ENCODE assay signal across 32 cellular contexts in genomic region chr16:830871-831570, GRCh38. TPM values are rescaled to one million over a fixed set of nuclear protein-coding genes. Genes with fewer than 3 reads are reported as not detected.
"Had no signal": no experiment of that assay in that cellular context is flagged by ENCODE, and none has a peak within 500 bp of the region (broad histone marks: within the 10 kb centered on the region; RNA-seq: fewer than 3 reads in every experiment).

No MANE protein-coding gene starts in this region.

- H3K27me3 ChIP-seq: right atrium auricular region, testis had no signal

- ATAC-seq: left lobe of liver; mucosa of descending colon; natural killer cell treated with Interleukin-12 subunit alpha and Interleukin-12 subunit beta and Interleukin-15 and Interleukin-18, amount 100 ng/mL, for 72 hours; stimulated activated memory B cell treated with anti-CD40 and anti-IgM and Interleukin-4, amounts not matched to agents 10 μg/mL and 1 μg/mL and 100 μg/mL, for 72 hours; stimulated activated naive CD8-positive, alpha-beta T cell treated with anti-CD3 and anti-CD28 coated beads, Interleukin-15, Interleukin-2, amounts not matched to agents 100 U/mL and 50 U/mL, for 24 hours had no signal

- H3K27ac Mint-ChIP-seq: memory B cell; mesothelial cell of epicardium; naive B cell; natural killer cell treated with Interleukin-12 subunit alpha and Interleukin-12 subunit beta and Interleukin-15 and Interleukin-18, amount 100 ng/mL, for 72 hours; stimulated activated memory B cell treated with anti-CD40 and anti-IgM and Interleukin-4, amounts not matched to agents 10 μg/mL and 1 μg/mL and 100 μg/mL, for 72 hours had no signal

- H3K36me3 Mint-ChIP-seq: memory B cell; mesothelial cell of epicardium; natural killer cell treated with Interleukin-12 subunit alpha and Interleukin-12 subunit beta and Interleukin-15 and Interleukin-18, amount 100 ng/mL, for 72 hours; stimulated activated memory B cell treated with anti-CD40 and anti-IgM and Interleukin-4, amounts not matched to agents 10 μg/mL and 1 μg/mL and 100 μg/mL, for 72 hours; type B pancreatic cell had no signal

- H3K36me3 ChIP-seq: esophagus squamous epithelium, heart right ventricle, prostate gland, right atrium auricular region, spleen, tibial artery had no signal

- H3K79me2 ChIP-seq: parathyroid adenoma had no signal

- H3K4me1 Mint-ChIP-seq: memory B cell; mesothelial cell of epicardium; naive B cell; neural crest cell; stimulated activated memory B cell treated with anti-CD40 and anti-IgM and Interleukin-4, amounts not matched to agents 10 μg/mL and 1 μg/mL and 100 μg/mL, for 72 hours had no signal

- DNase-seq: dermis blood vessel endothelial cell; effector memory CD4-positive, alpha-beta T cell; erythroblast; esophagus squamous epithelium; foreskin melanocyte; glutamatergic neuron; heart right ventricle; hippocampal formation; kidney; mucosa of descending colon; naive B cell; spleen; stimulated activated CD4-positive, alpha-beta T cell treated with anti-CD3 and anti-CD28 coated beads, Interleukin-4, amount 100 ng/mL, for 4 hours; stimulated activated naive CD8-positive, alpha-beta T cell treated with anti-CD3 and anti-CD28 coated beads, Interleukin-15, Interleukin-2, amounts not matched to agents 100 U/mL and 50 U/mL, for 24 hours; substantia nigra; testis; tibial artery had no signal

- H3K4me3 ChIP-seq: coronary artery, esophagus squamous epithelium, heart right ventricle, lung, mucosa of descending colon, prostate gland, right atrium auricular region, skin epidermis, spleen, testis, tibial artery had no signal

- H2AFZ ChIP-seq: parathyroid adenoma had no signal

- H3K9me3 ChIP-seq: prostate gland, testis had no signal

- H3K4me1 ChIP-seq: esophagus squamous epithelium, heart right ventricle, parathyroid adenoma, prostate gland, right atrium auricular region, testis had no signal

- H3K27ac ChIP-seq: coronary artery, esophagus squamous epithelium, heart right ventricle, parathyroid adenoma, prostate gland, right atrium auricular region, skin epidermis, testis, tibial artery had no signal

- H3K9ac ChIP-seq: parathyroid adenoma had no signal

- H3K9me3 Mint-ChIP-seq: memory B cell; natural killer cell treated with Interleukin-12 subunit alpha and Interleukin-12 subunit beta and Interleukin-15 and Interleukin-18, amount 100 ng/mL, for 72 hours; neural crest cell; stimulated activated memory B cell treated with anti-CD40 and anti-IgM and Interleukin-4, amounts not matched to agents 10 μg/mL and 1 μg/mL and 100 μg/mL, for 72 hours; type B pancreatic cell had no signal

- H3K4me3 Mint-ChIP-seq: memory B cell; mesothelial cell of epicardium; naive B cell; natural killer cell treated with Interleukin-12 subunit alpha and Interleukin-12 subunit beta and Interleukin-15 and Interleukin-18, amount 100 ng/mL, for 72 hours; neural crest cell; stimulated activated memory B cell treated with anti-CD40 and anti-IgM and Interleukin-4, amounts not matched to agents 10 μg/mL and 1 μg/mL and 100 μg/mL, for 72 hours; type B pancreatic cell had no signal

RNA-seq across cellular contexts. Expression of gene GNG13, which starts 30.5 kb away (rescaled TPM):
- total RNA-seq: dermis blood vessel endothelial cell; esophagus squamous epithelium; heart right ventricle; kidney; left lobe of liver; liver; lung; mesothelial cell of epicardium; natural killer cell treated with Interleukin-12 subunit alpha and Interleukin-12 subunit beta and Interleukin-15 and Interleukin-18, amount 100 ng/mL, for 72 hours; neural crest cell; osteoblast; prostate gland; right atrium auricular region; spleen; testis had no signal
